ENCODE assay signal across 16 cellular contexts in the genomic region with DNA sequence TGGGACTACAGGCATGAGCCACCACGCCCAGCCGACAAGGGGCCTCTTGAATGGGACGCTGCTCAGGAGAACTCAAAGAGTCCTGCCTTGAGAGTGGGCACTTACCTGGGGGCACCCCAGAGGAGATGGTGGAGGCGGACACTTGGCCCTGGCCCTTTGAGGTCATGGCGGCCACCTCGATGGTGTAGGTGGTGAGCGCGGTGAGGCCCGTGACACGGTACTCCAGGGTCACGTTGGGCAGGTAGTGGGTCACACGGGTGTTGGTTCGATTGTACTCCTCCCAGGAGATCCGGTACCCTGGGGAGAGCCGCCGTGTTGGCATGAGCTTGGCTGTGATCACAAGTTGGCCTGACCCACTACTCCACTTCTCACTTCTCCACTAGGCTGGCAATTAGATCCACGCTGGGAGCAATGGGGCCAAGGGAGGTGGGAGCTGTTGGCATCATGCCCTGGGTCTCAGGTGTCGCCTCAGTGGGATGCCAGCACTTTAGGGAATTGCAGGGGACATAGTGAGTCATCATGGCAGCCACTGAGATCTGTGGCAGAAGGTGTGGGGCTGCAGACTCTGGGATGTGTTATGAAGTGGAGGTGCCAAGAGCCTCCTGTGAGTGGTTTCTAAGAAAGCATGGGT.
DNase-seq lines count a peak whose midpoint lies in the region; ATAC-seq and TF ChIP-seq lines count a peak whose summit lies in the region.
"Had no signal": no experiment of that assay in that cellular context is flagged by ENCODE, and none has a peak within 500 bp of the region (broad histone marks: within the 10 kb centered on the region; RNA-seq: fewer than 3 reads in every experiment).

No MANE protein-coding gene starts in this region.

- POLR2A ChIA-PET in activated naive CD8-positive, alpha-beta T cell treated with anti-CD3 and anti-CD28 coated beads, Interleukin-2, amount 10 ng/mL, durations not matched to agents 7 days and 5 days (lab: Charles Lee) = no interaction called here
- POLR2A ChIA-PET in HCT116 (lab: Charles Lee) = no interaction called here

- 89 to 96% (median 95%) methylated on average over 17 to 18 of the region's 18 CpGs for WGBS in spleen, 5 donors

- CTCF ChIA-PET in HCT116 (lab: Charles Lee) = no interaction called here

- TF ChIP-seq POLR2A in HCT116 (IDR thresholded peaks at IDR 0.05; ENCODE audit: borderline replicate concordance, extremely low read depth, insufficient read depth, insufficient read length) = no peak
- TF ChIP-seq POLR2A in spleen (IDR thresholded peaks at IDR 0.05) = no peak

- no peak for TF ChIP-seq CTCF in HCT116 (IDR thresholded peaks at IDR 0.05 in 2 of 3, conservative IDR thresholded peaks at IDR 0.05 in 1 of 3; ENCODE audit: borderline replicate concordance in 1 of 3, insufficient read depth in 1 of 3, low read depth in 2 of 3, low read length in 2 of 3)
- TF ChIP-seq CTCF in spleen (IDR thresholded peaks at IDR 0.05 in 8 of 11, conservative IDR thresholded peaks at IDR 0.05 in 3 of 11) = no peak

- H3K27me3 Mint-ChIP-seq in activated naive CD8-positive, alpha-beta T cell treated with anti-CD3 and anti-CD28 coated beads, Interleukin-2, amount 10 ng/mL, durations not matched to agents 7 days and 5 days = no peaks in the 10 kb centered on the region
- no peaks in the 10 kb centered on the region for H3K27me3 Mint-ChIP-seq in activated naive CD8-positive, alpha-beta T cell treated with anti-CD3 and anti-CD28 coated beads for 36 hours
- H3K27me3 Mint-ChIP-seq: CD4-positive, alpha-beta T cell had no signal

- intact Hi-C loops in HCT116 (cut with micrococcal nuclease) = no loop called here
- intact Hi-C loops in spleen (cut with DNase I; ENCODE audit: low total_unique reads) = no loop called here
- intact Hi-C loops in left colon (cut with DNase I, micrococcal nuclease) = no loop called here

- no peaks in the 10 kb centered on the region; the same call in 1 of the 2 replicates for H3K9me2 ChIP-seq in HCT116 (ENCODE audit: insufficient read depth)

- no peaks in the 10 kb centered on the region for H4K20me1 ChIP-seq in HCT116 (ENCODE audit: insufficient read depth)

- no TSS peak for BruUV-seq in HCT116 (replicated peaks; lab: Mats Ljungman, UMichigan)

- no peaks in the 10 kb centered on the region; a peak in 1 of 4 replicates for H3K4me1 ChIP-seq in HCT116 (ENCODE audit: control insufficient read depth in 1 of 2, insufficient read depth in 2 of 2, low read length in 2 of 2)
- peaks cover 0 to 7% (median 0%) of the 10 kb centered on the region in 6 donors for H3K4me1 ChIP-seq in spleen
- H3K4me1 ChIP-seq: Peyer's patch had no signal

- no peaks in the 10 kb centered on the region for H3K9me3 Mint-ChIP-seq in activated naive CD8-positive, alpha-beta T cell treated with anti-CD3 and anti-CD28 coated beads, Interleukin-2, amount 10 ng/mL, durations not matched to agents 7 days and 5 days
- H3K9me3 Mint-ChIP-seq in activated naive CD8-positive, alpha-beta T cell treated with anti-CD3 and anti-CD28 coated beads for 36 hours = no peaks in the 10 kb centered on the region
- H3K9me3 Mint-ChIP-seq: CD4-positive, alpha-beta T cell; HFFc6 had no signal

- no peaks in the 10 kb centered on the region for H3K79me2 ChIP-seq in HCT116 (ENCODE audit: insufficient read depth, low read length)

- peaks cover 3% of the 10 kb centered on the region for H3K36me3 Mint-ChIP-seq in activated naive CD8-positive, alpha-beta T cell treated with anti-CD3 and anti-CD28 coated beads, Interleukin-2, amount 10 ng/mL, durations not matched to agents 7 days and 5 days
- no peaks in the 10 kb centered on the region for H3K36me3 Mint-ChIP-seq in activated naive CD8-positive, alpha-beta T cell treated with anti-CD3 and anti-CD28 coated beads for 36 hours

- H2AFZ ChIP-seq in HCT116 (ENCODE audit: low read depth, low read length, poor library complexity, severe bottlenecking) = no peak overlapping the region

- ATAC-seq in activated naive CD8-positive, alpha-beta T cell treated with anti-CD3 and anti-CD28 coated beads, Interleukin-2, amount 10 ng/mL, durations not matched to agents 7 days and 5 days (ENCODE audit: low read depth) = no peak
- ATAC-seq in HCT116 (peak; percentile 26; the same call in 1 of the 2 replicates), left colon (no peak)
- ATAC-seq: SK-N-SH treated with all-trans-retinoic acid at 6 μM for 48 hours had no signal

- H3K27me3 ChIP-seq in HCT116 (ENCODE audit: insufficient read depth, low read length) = no peaks in the 10 kb centered on the region
- H3K27me3 ChIP-seq in spleen (replicated peaks in 1 of 7) = no peaks in the 10 kb centered on the region
- H3K27me3 ChIP-seq: Peyer's patch had no signal

- RAD21 ChIA-PET in HCT116 (lab: Charles Lee; ENCODE audit: low non-redundant PET in 1 of 2, low total read pairs in 2 of 2, uncharacterized antibody in 2 of 2, unreplicated experiment in 2 of 2) = no interaction called here

- H3K4me1 Mint-ChIP-seq in activated naive CD8-positive, alpha-beta T cell treated with anti-CD3 and anti-CD28 coated beads, Interleukin-2, amount 10 ng/mL, durations not matched to agents 7 days and 5 days = no peaks in the 10 kb centered on the region
- H3K4me1 Mint-ChIP-seq in activated naive CD8-positive, alpha-beta T cell treated with anti-CD3 and anti-CD28 coated beads for 36 hours = no peaks in the 10 kb centered on the region

- H3K36me3 ChIP-seq in HCT116 (ENCODE audit: control insufficient read depth in 1 of 2, insufficient read depth in 2 of 2, low read length in 2 of 2) = no peaks in the 10 kb centered on the region
- peaks cover 0 to 32% (median 0%) of the 10 kb centered on the region in 6 donors for H3K36me3 ChIP-seq in spleen
- H3K36me3 ChIP-seq: Peyer's patch had no signal

- H3K27ac ChIP-seq in HCT116 (ENCODE audit: low read depth, low read length) (no peak overlapping the region), spleen (no peak overlapping the region)
- H3K27ac ChIP-seq: Peyer's patch had no signal

- H3K4me3 Mint-ChIP-seq in activated naive CD8-positive, alpha-beta T cell treated with anti-CD3 and anti-CD28 coated beads, Interleukin-2, amount 10 ng/mL, durations not matched to agents 7 days and 5 days = no peak overlapping the region
- no peak overlapping the region for H3K4me3 Mint-ChIP-seq in activated naive CD8-positive, alpha-beta T cell treated with anti-CD3 and anti-CD28 coated beads for 36 hours
- H3K4me3 Mint-ChIP-seq: CD4-positive, alpha-beta T cell; HFFc6 had no signal

- H3K9ac ChIP-seq in HCT116 (ENCODE audit: low read length) = no peak overlapping the region

- no peak for DNase-seq in activated naive CD8-positive, alpha-beta T cell treated with anti-CD3 and anti-CD28 coated beads, Interleukin-2, amount 10 ng/mL, durations not matched to agents 7 days and 5 days
- DNase-seq in activated naive CD8-positive, alpha-beta T cell treated with anti-CD3 and anti-CD28 coated beads for 36 hours = no peak
- DNase-seq in HCT116 (ENCODE audit: low read depth, low spot score) = no peak
- DNase-seq in NCI-H345 (lab: John Stamatoyannopoulos, UW) = peak; percentile 71
- peak; percentile 62 for DNase-seq in spleen
- DNase-seq in left colon = no peak
- DNase-seq in germinal center (ENCODE audit: low spot score) = no peak
- DNase-seq: Calu3; CD4-positive, alpha-beta T cell; DMS79; HFFc6; NCI-H2029 treated with DMSO at 0.1 percent for 48 hours; SHP77 had no signal

- H3K27ac Mint-ChIP-seq in activated naive CD8-positive, alpha-beta T cell treated with anti-CD3 and anti-CD28 coated beads, Interleukin-2, amount 10 ng/mL, durations not matched to agents 7 days and 5 days = peak overlapping the region; percentile 45
- no peak overlapping the region for H3K27ac Mint-ChIP-seq in activated naive CD8-positive, alpha-beta T cell treated with anti-CD3 and anti-CD28 coated beads for 36 hours
- H3K27ac Mint-ChIP-seq: CD4-positive, alpha-beta T cell; HFFc6 had no signal

- TF ChIP-seq RAD21 in HCT116 (IDR thresholded peaks at IDR 0.05; ENCODE audit: low read depth) = no peak

- H3K9me3 ChIP-seq in HCT116 (ENCODE audit: control insufficient read depth in 1 of 2, insufficient read depth in 1 of 2, low read depth in 1 of 2, low read length in 2 of 2) (no peaks in the 10 kb centered on the region), spleen (no peaks in the 10 kb centered on the region)
- H3K9me3 ChIP-seq: Peyer's patch had no signal

- no peak overlapping the region for H3K4me2 ChIP-seq in HCT116 (ENCODE audit: low read length)

- H3K4me3 ChIP-seq in HCT116 (replicated peaks in 1 of 2; ENCODE audit: low read depth in 1 of 2, low read length in 2 of 2) (no peak overlapping the region), spleen (no peak overlapping the region)
- H3K4me3 ChIP-seq: K562, Peyer's patch had no signal

TF ChIP-seq in HCT116, 20 proteins besides CTCF, POLR2A, EP300 and RAD21 (continues in another document):
- TF ChIP-seq CBX3 (IDR thresholded peaks at IDR 0.05; ENCODE audit: low read depth) = no peak
- no peak for TF ChIP-seq ELF1 (IDR thresholded peaks at IDR 0.05; ENCODE audit: borderline replicate concordance, low read depth)
- no peak for TF ChIP-seq YY1 (IDR thresholded peaks at IDR 0.05; ENCODE audit: extremely low read depth, insufficient replicate concordance, low read depth, low read length)
- no peak for TF ChIP-seq SRF (IDR thresholded peaks at IDR 0.05; ENCODE audit: low read depth)
- TF ChIP-seq SIN3A (IDR thresholded peaks at IDR 0.05; ENCODE audit: low read depth) = no peak
- TF ChIP-seq POLR2AphosphoS5 (IDR thresholded peaks at IDR 0.05; ENCODE audit: low read depth, low read length) = no peak
- TF ChIP-seq SP1 (IDR thresholded peaks at IDR 0.05; ENCODE audit: low read depth) = no peak

Comparison
In these comparisons a context has a peak if more than half of its experiments do, and no peak if none do; other contexts are left out.
1. DNase-seq: peak in NCI-H345 (single experiment) and spleen (single experiment); none in activated naive CD8-positive, alpha-beta T cell treated with anti-CD3 and anti-CD28 coated beads, Interleukin-2, amount 10 ng/mL, durations not matched to agents 7 days and 5 days (single experiment), activated naive CD8-positive, alpha-beta T cell treated with anti-CD3 and anti-CD28 coated beads for 36 hours (single experiment), HCT116 (single experiment), left colon (0 of 2) and germinal center (single experiment).